Comparison of ENCODE assay signal across 10 cellular contexts in the genomic region with DNA sequence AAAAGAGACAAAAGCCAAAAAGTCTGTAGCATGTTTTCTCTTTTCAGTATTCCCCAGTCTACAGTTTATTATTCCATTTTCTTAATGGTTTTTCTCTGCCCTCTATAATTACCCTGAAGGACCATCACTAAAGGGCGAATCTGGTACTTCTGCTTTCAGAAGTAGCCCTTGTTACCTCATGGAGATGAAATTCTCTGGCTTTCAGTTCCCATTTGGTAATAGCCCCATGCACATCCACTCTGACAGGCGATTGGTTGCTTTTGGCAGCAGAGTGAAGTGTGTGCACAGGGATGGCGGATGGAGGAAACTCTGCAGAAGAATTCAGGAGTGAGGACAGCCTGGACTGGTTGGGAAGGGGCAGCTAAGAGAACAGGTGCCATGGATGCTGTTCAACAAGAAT.
DNase-seq lines count a peak whose midpoint lies in the region; ATAC-seq and TF ChIP-seq lines count a peak whose summit lies in the region.
"Had no signal": no experiment of that assay in that cellular context is flagged by ENCODE, and none has a peak within 500 bp of the region (broad histone marks: within the 10 kb centered on the region; RNA-seq: fewer than 3 reads in every experiment).

No MANE protein-coding gene starts in this region.

- DNase-seq in A172 (ENCODE audit: low spot score) (peak; percentile 10), RPMI8226 (peak; percentile 63), progenitor cell of endocrine pancreas (ENCODE audit: low spot score, unreplicated experiment) (no peak), glomerular visceral epithelial cell (ENCODE audit: extremely low spot score) (no peak), GOT3 (lab: John Stamatoyannopoulos, UW) (no peak)
- no peak for DNase-seq in activated CD4-positive, alpha-beta T cell treated with anti-CD3 and anti-CD28 coated beads, Interleukin-2, amount 50 U/mL, for 1 hour
- DNase-seq: activated CD4-positive, alpha-beta T cell treated with anti-CD3 and anti-CD28 coated beads, Interleukin-2, amount 10 ng/mL, durations not matched to agents 7 days and 5 days had no signal

- no peak overlapping the region for H3K27ac Mint-ChIP-seq in progenitor cell of endocrine pancreas
- H3K27ac Mint-ChIP-seq: activated CD4-positive, alpha-beta T cell treated with anti-CD3 and anti-CD28 coated beads, Interleukin-2, amount 10 ng/mL, durations not matched to agents 7 days and 5 days had no signal

- H3K4me3 Mint-ChIP-seq in progenitor cell of endocrine pancreas (ENCODE audit: low read depth) = no peak overlapping the region
- H3K4me3 Mint-ChIP-seq: activated CD4-positive, alpha-beta T cell treated with anti-CD3 and anti-CD28 coated beads, Interleukin-2, amount 10 ng/mL, durations not matched to agents 7 days and 5 days; nephron had no signal

- H3K36me3 Mint-ChIP-seq in progenitor cell of endocrine pancreas (ENCODE audit: insufficient read depth) = no peaks in the 10 kb centered on the region

- no peaks in the 10 kb centered on the region for H3K9me3 Mint-ChIP-seq in progenitor cell of endocrine pancreas (ENCODE audit: low read depth)
- H3K9me3 Mint-ChIP-seq: nephron had no signal

- no peaks in the 10 kb centered on the region for H3K27me3 Mint-ChIP-seq in progenitor cell of endocrine pancreas

- TF ChIP-seq CTCF in progenitor cell of endocrine pancreas (IDR thresholded peaks at IDR 0.05; ENCODE audit: unreplicated experiment) = no peak

- ATAC-seq in GM19372 (IDR thresholded peaks at IDR 0.05; ENCODE audit: low read depth, unreplicated experiment) (peak; percentile 96), HG03066 (IDR thresholded peaks at IDR 0.05; ENCODE audit: low read depth, unreplicated experiment) (peak; percentile 99)

- H3K4me1 Mint-ChIP-seq in progenitor cell of endocrine pancreas (ENCODE audit: low read depth) = no peaks in the 10 kb centered on the region

Comparison
In these comparisons a context has a peak if more than half of its experiments do, and no peak if none do; other contexts are left out.
1. DNase-seq: peak in A172 (single experiment) and RPMI8226 (single experiment); none in progenitor cell of endocrine pancreas (single experiment), glomerular visceral epithelial cell (single experiment), GOT3 (single experiment) and activated CD4-positive, alpha-beta T cell treated with anti-CD3 and anti-CD28 coated beads, Interleukin-2, amount 50 U/mL, for 1 hour (single experiment).